ENCODE assay signal across 1 cellular context in genomic region chr17:1643293-1643998, GRCh38.
TF ChIP-seq lines count a peak whose summit lies in the region.

No MANE protein-coding gene starts in this region.

TF ChIP-seq in GM12878, 131 proteins besides CTCF, POLR2A, EP300 and RAD21 (continued from another document):
- TF ChIP-seq, protein P1, sequence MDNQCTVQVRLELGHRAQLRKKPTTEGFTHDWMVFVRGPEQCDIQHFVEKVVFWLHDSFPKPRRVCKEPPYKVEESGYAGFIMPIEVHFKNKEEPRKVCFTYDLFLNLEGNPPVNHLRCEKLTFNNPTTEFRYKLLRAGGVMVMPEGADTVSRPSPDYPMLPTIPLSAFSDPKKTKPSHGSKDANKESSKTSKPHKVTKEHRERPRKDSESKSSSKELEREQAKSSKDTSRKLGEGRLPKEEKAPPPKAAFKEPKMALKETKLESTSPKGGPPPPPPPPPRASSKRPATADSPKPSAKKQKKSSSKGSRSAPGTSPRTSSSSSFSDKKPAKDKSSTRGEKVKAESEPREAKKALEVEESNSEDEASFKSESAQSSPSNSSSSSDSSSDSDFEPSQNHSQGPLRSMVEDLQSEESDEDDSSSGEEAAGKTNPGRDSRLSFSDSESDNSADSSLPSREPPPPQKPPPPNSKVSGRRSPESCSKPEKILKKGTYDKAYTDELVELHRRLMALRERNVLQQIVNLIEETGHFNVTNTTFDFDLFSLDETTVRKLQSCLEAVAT (IDR thresholded peaks at IDR 0.05), result no peak
- TF ChIP-seq, protein P2, sequence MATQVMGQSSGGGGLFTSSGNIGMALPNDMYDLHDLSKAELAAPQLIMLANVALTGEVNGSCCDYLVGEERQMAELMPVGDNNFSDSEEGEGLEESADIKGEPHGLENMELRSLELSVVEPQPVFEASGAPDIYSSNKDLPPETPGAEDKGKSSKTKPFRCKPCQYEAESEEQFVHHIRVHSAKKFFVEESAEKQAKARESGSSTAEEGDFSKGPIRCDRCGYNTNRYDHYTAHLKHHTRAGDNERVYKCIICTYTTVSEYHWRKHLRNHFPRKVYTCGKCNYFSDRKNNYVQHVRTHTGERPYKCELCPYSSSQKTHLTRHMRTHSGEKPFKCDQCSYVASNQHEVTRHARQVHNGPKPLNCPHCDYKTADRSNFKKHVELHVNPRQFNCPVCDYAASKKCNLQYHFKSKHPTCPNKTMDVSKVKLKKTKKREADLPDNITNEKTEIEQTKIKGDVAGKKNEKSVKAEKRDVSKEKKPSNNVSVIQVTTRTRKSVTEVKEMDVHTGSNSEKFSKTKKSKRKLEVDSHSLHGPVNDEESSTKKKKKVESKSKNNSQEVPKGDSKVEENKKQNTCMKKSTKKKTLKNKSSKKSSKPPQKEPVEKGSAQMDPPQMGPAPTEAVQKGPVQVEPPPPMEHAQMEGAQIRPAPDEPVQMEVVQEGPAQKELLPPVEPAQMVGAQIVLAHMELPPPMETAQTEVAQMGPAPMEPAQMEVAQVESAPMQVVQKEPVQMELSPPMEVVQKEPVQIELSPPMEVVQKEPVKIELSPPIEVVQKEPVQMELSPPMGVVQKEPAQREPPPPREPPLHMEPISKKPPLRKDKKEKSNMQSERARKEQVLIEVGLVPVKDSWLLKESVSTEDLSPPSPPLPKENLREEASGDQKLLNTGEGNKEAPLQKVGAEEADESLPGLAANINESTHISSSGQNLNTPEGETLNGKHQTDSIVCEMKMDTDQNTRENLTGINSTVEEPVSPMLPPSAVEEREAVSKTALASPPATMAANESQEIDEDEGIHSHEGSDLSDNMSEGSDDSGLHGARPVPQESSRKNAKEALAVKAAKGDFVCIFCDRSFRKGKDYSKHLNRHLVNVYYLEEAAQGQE (IDR thresholded peaks at IDR 0.05; ENCODE audit: low read depth, low read length), result no peak
- no peak for TF ChIP-seq CBX3 (IDR thresholded peaks at IDR 0.05; ENCODE audit: borderline replicate concordance, low read depth)
TF ChIP-seq in GM12878: peak in this region for 13.
